In the genomic region with DNA sequence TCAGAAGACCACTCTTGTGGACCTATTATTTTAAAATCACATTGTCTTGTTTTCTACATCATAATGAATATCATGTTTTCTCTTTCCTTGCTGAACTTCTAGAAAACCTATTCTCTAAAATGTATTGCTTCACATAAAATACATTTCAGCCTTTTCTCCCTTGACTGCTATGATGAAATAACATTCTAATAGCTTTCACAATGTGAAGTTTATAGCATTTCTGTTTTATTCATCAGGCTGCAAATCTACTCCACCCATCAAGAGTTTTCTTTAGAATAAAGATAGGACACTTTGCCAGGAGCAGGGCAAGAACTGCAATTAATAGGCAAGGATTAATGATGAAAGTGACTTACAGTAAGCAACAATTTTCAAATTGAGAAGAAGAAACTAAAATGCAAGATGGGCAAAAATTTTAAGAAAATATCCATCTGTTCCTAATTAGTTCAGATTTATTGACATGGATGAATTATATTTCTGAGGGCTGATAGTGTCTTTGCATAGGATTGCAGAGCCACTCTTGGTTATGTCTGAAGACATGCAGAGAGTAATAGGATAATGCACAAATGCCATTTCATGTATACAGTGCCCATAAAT, we compare ENCODE assay signal across 18 cellular contexts.
"Had no signal": no experiment of that assay in that cellular context is flagged by ENCODE, and none has a peak within 500 bp of the region (broad histone marks: within the 10 kb centered on the region; RNA-seq: fewer than 3 reads in every experiment).

No MANE protein-coding gene starts in this region.

- H3K9me3 ChIP-seq: right atrium auricular region, testis had no signal

- FAIRE-seq: colon, TTC549 had no signal

- DNase-seq: activated CD4-positive, alpha-beta memory T cell treated with anti-CD3 and anti-CD28 coated beads for 36 hours; activated naive CD4-positive, alpha-beta T cell treated with Interleukin-2 at 50 U/mL for 16 hours; activated naive CD8-positive, alpha-beta T cell treated with anti-CD3 and anti-CD28 coated beads, Interleukin-2, amount 10 ng/mL, durations not matched to agents 7 days and 5 days; activated T-cell treated with anti-CD3 and anti-CD28 coated beads, Interleukin-2, amount 50 U/mL, for 1 hour; anterior cingulate cortex; caudate nucleus; endodermal cell; left ventricle myocardium superior; nephron progenitor cell; occipital lobe; small intestine; stimulated activated CD4-positive, alpha-beta T cell treated with anti-CD3 and anti-CD28 coated beads, Interleukin-15, amount 100 ng/mL, for 24 hours; stimulated activated CD4-positive, alpha-beta T cell treated with anti-CD3 and anti-CD28 coated beads, Interleukin-2, amount 100 ng/mL, for 48 hours; testis had no signal

- H3K27me3 ChIP-seq: right atrium auricular region, testis had no signal

- H3K36me3 ChIP-seq: right atrium auricular region had no signal

- H3K4me3 ChIP-seq: right atrium auricular region, testis had no signal

- H3K27ac ChIP-seq: epithelial cell of prostate, right atrium auricular region, testis had no signal

- ATAC-seq: left ventricle myocardium superior had no signal

- H3K4me1 ChIP-seq: right atrium auricular region, testis had no signal
